Comparison of ENCODE assay signal across 1 cellular context in genomic region chr3:181230258-181230657, GRCh38.
TF ChIP-seq lines count a peak whose summit lies in the region.

No MANE protein-coding gene starts in this region.

TF ChIP-seq in H1, 55 proteins besides CTCF, POLR2A, EP300 and RAD21 (continued from another document):
- TF ChIP-seq CHD7 (IDR thresholded peaks at IDR 0.05; ENCODE audit: insufficient replicate concordance, low read length), result no peak
- no peak for TF ChIP-seq EZH2 (IDR thresholded peaks at IDR 0.05; ENCODE audit: low read depth, low read length, severe bottlenecking)
- TF ChIP-seq RFX5 (IDR thresholded peaks at IDR 0.05; ENCODE audit: borderline replicate concordance, low read depth, low read length), result 0 out of 2 replicates have a peak, but pooled peaks have one; percentile 18
- no peak for TF ChIP-seq CEBPB (IDR thresholded peaks at IDR 0.05; ENCODE audit: low read depth, low read length)
- TF ChIP-seq KDM4A (IDR thresholded peaks at IDR 0.05; ENCODE audit: low read depth, low read length, severe bottlenecking), result no peak
TF ChIP-seq in H1: peak in this region for 1.
